ENCODE assay signal across 1 cellular context in the genomic region with DNA sequence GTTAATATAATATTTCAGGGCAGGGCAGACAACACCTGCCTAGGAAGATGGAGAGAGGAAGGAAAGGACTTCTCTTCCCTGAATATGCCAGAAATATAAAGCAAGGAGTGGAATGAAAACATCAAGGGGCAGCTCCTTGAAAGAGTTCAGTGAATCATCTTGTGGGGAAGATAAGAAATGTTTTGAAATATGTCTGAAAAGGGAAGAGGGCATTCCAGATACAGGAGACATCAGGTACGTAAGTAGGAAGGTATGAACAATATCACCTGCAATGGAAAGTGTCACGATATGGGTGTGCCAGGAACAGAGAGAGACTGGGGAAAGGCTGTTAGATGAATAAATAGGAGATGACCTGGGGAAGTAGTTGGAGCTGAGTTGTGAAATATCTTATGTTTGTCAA.
TF ChIP-seq lines count a peak whose summit lies in the region.

No MANE protein-coding gene starts in this region.

TF ChIP-seq in HepG2, 621 proteins besides CTCF, POLR2A, EP300 and RAD21 (continued from another document):
- TF ChIP-seq ZNF451 (CRISPR knock-in tag; IDR thresholded peaks at IDR 0.05), result no peak
TF ChIP-seq in HepG2: peak in this region for 0.
